ENCODE assay signal across 8 cellular contexts in the genomic region with DNA sequence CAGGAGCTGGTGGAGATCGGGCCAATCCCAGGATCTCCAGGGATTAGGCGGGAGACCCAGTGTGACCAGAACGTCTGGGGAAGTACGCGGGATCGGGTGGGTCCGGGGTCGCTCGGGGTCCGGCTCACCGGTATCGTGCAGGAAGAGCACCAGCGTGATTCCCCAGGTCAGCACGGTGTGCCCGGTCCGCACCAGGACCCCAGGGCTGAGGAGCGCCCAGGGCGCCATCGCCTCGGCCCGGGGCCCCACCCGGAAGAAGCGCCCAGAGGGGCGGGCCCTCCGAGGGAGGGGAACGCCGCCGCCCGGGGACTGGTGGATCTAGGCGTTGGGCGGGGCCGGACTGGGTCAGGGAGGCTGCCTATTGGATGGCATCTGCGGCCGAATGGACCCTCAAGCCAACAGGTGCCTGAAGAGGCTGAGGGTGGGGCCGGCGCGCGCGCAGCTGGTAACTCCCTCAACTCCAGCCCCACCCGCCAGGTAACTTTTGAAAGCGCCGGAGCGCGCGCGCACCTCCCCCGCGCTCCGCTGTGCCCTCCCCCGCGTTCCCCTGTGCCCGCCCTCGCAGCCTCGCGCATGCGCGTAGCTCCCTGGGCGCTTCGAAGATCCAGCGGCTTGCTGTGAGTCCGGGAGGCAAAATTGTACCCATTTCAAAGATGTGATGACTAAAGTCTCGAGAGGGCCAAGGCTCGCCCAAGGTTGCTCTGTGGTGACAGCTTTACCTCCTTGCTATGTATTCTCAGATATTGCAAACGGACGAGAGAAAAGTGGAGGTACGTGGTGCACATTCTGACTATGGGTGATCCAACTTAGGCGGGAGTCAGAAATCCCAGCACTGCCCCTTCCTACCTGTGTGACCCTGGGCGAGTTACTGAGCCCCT. TPM values are rescaled to one million over a fixed set of nuclear protein-coding genes. Genes with fewer than 3 reads are reported as not detected.
DNase-seq lines count a peak whose midpoint lies in the region; ATAC-seq and TF ChIP-seq lines count a peak whose summit lies in the region.

A gene with protein sequence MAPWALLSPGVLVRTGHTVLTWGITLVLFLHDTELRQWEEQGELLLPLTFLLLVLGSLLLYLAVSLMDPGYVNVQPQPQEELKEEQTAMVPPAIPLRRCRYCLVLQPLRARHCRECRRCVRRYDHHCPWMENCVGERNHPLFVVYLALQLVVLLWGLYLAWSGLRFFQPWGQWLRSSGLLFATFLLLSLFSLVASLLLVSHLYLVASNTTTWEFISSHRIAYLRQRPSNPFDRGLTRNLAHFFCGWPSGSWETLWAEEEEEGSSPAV (minus strand): TSS at position 262 of the 878 bp plus-strand sequence. CDS start 34 bp downstream, at position 228.

- H3K9me3 ChIP-seq in gastroesophageal sphincter (no peaks in the 10 kb centered on the region), neutrophil (no peaks in the 10 kb centered on the region)

- H3K4me3 Mint-ChIP-seq in activated naive CD4-positive, alpha-beta T cell treated with anti-CD3 and anti-CD28 coated beads for 36 hours, result peak within 1 kb of the TSS; percentile 97

- TF ChIP-seq EP300 in gastroesophageal sphincter (IDR thresholded peaks at IDR 0.05), result no peak

- peaks cover 28% of the 10 kb centered on the region for H3K4me1 Mint-ChIP-seq in activated naive CD4-positive, alpha-beta T cell treated with anti-CD3 and anti-CD28 coated beads for 36 hours (ENCODE audit: low read depth)

- peak within 1 kb of the TSS; percentile 52 for H3K4me3 ChIP-seq in HFF-Myc (replicated peaks; ENCODE audit: low read depth, low read length)
- peak within 1 kb of the TSS; percentile 34 to 58 for H3K4me3 ChIP-seq in gastroesophageal sphincter
- peak within 1 kb of the TSS; percentile 78 to 88 for H3K4me3 ChIP-seq in neutrophil (ENCODE audit: low read depth in 1 of 2, low read length in 1 of 2)

- H3K36me3 Mint-ChIP-seq in activated naive CD4-positive, alpha-beta T cell treated with anti-CD3 and anti-CD28 coated beads for 36 hours (ENCODE audit: low read depth), result peaks cover 2% of the 10 kb centered on the region

- DNase-seq in GM03348 (ENCODE audit: low spot score) (peak; percentile 100), HFF-Myc (ENCODE audit: extremely low read depth, low read depth) (peak; percentile 84), NAMALWA (ENCODE audit: low spot score) (peak; percentile 99), SK-N-DZ (ENCODE audit: low spot score) (peak; percentile 99), substantia nigra (lab: John Stamatoyannopoulos, UW) (peak; percentile 37 to 97 (median 83))
- peak; percentile 100 for DNase-seq in activated naive CD4-positive, alpha-beta T cell treated with anti-CD3 and anti-CD28 coated beads for 36 hours

- no peaks in the 10 kb centered on the region for H3K9me3 Mint-ChIP-seq in activated naive CD4-positive, alpha-beta T cell treated with anti-CD3 and anti-CD28 coated beads for 36 hours

- peaks cover 0 to 20% of the 10 kb centered on the region in 2 donors for H3K36me3 ChIP-seq in gastroesophageal sphincter
- peaks cover 34% of the 10 kb centered on the region for H3K36me3 ChIP-seq in neutrophil

- H3K27me3 ChIP-seq in gastroesophageal sphincter (no peaks in the 10 kb centered on the region), neutrophil (no peaks in the 10 kb centered on the region)

- H3K4me1 ChIP-seq in gastroesophageal sphincter (peaks cover 0 to 21% (median 0%) of the 10 kb centered on the region in 3 donors), neutrophil (ENCODE audit: control insufficient read depth in 1 of 2, insufficient read depth in 1 of 2, low read depth in 1 of 2, low read length in 1 of 2) (peaks cover 20 to 21% of the 10 kb centered on the region in 2 experiments)

- peak within 1 kb of the TSS; percentile 94 for H3K27ac Mint-ChIP-seq in activated naive CD4-positive, alpha-beta T cell treated with anti-CD3 and anti-CD28 coated beads for 36 hours

- TF ChIP-seq CTCF in HFF-Myc (IDR thresholded peaks at IDR 0.05; ENCODE audit: low read depth, low read length, missing control alignments) (no peak), gastroesophageal sphincter (IDR thresholded peaks at IDR 0.05) (no peak), neutrophil (IDR thresholded peaks at IDR 0.05) (peak; percentile 29)

- WGBS in gastroesophageal sphincter (ENCODE audit: low coverage in 1 of 2), 2 donors, result 0 to 16% methylated on average over 4 to 7 of the region's 68 CpGs

- no peaks in the 10 kb centered on the region for H3K27me3 Mint-ChIP-seq in activated naive CD4-positive, alpha-beta T cell treated with anti-CD3 and anti-CD28 coated beads for 36 hours (ENCODE audit: low read depth)

- intact Hi-C loops in activated naive CD4-positive, alpha-beta T cell treated with anti-CD3 and anti-CD28 coated beads for 36 hours (cut with micrococcal nuclease), result loop anchor here (1.0 to 5.0 kb wide), 9 partner anchors 22 to 448 kb away; a partner anchor contains a TSS

- CTCF ChIA-PET in activated naive CD4-positive, alpha-beta T cell treated with anti-CD3 and anti-CD28 coated beads for 36 hours (lab: Charles Lee), result interaction anchor here (0.9 to 2.0 kb wide), 5 partner anchors 9 to 153 kb away, joined by 3 to 5 read pairs (median 3); a partner anchor contains a TSS

- H3K27ac ChIP-seq in gastroesophageal sphincter (peak within 1 kb of the TSS; percentile 27 to 83 (median 80)), neutrophil (peak within 1 kb of the TSS; percentile 82), substantia nigra (ENCODE audit: low read depth, low read length, poor library complexity, severe bottlenecking) (peak within 1 kb of the TSS; percentile 67)

- peak; percentile 95 for ATAC-seq in gastroesophageal sphincter

- TF ChIP-seq POLR2A in gastroesophageal sphincter (IDR thresholded peaks at IDR 0.05), result peak; percentile 86 to 93

RNA-seq across cellular contexts. Expression of the gene that starts here (rescaled TPM):
- polyA plus RNA-seq in SK-N-DZ (2014; cell fraction: cytosol; rRNA removed), result 66.6 and 72.9 TPM in 2 replicates
- 33.1 and 39.4 TPM in 2 replicates for polyA plus RNA-seq in SK-N-DZ (2014; cell fraction: nucleus; rRNA removed)
- 10 to 100 TPM; 50.9 to 53.1 TPM for total RNA-seq in activated naive CD4-positive, alpha-beta T cell treated with anti-CD3 and anti-CD28 coated beads for 36 hours
- total RNA-seq in gastroesophageal sphincter, result 10 to 100 TPM; 19.5 to 24.5 (median 22.2) TPM

Comparison
In these comparisons a context has a peak if more than half of its experiments do, and no peak if none do; other contexts are left out.
1. Peak in every context shown above with its lines: DNase-seq, ATAC-seq, H3K4me3 ChIP-seq and H3K27ac ChIP-seq.